Comparison of ENCODE assay signal across 8 cellular contexts in the genomic region with DNA sequence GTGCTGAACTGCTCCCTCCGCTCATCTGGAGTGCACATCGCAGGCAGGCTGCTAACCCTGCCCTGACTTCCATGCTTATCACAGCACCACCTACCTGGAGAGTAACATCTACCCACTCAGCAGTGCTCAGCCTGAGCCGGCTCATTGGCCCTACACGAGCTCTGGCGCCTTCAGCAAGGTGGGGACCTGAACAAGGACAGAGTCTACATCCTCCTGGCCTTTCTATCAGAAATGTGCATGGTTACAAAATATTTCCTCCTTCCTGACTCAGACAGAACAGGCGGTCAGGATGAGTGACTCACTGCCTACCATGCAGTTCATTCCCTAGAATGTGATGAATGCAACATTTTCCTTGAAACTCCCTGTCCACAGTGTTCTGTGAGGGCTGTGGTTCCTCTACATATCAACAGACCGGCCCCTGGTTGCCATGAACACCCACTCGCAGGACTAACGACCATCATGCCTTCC. TPM values are rescaled to one million over a fixed set of nuclear protein-coding genes. Genes with fewer than 3 reads are reported as not detected.
DNase-seq lines count a peak whose midpoint lies in the region; ATAC-seq and TF ChIP-seq lines count a peak whose summit lies in the region.

No MANE protein-coding gene starts in this region.

- peaks cover 0 to 24% (median 0%) of the 10 kb centered on the region in 3 donors for H3K4me1 ChIP-seq in gastroesophageal sphincter

- no peak for TF ChIP-seq CTCF in gastroesophageal sphincter (IDR thresholded peaks at IDR 0.05)
- no peak for TF ChIP-seq CTCF in nephron progenitor cell (IDR thresholded peaks at IDR 0.05)

- no peak overlapping the region for H3K4me3 ChIP-seq in gastroesophageal sphincter
- H3K4me3 ChIP-seq in skeletal muscle cell (ENCODE audit: low read depth, low read length), result no peak overlapping the region

- no peaks in the 10 kb centered on the region for H3K9me3 Mint-ChIP-seq in natural killer cell treated with Interleukin-12 subunit alpha and Interleukin-12 subunit beta and Interleukin-15 and Interleukin-18, amount 100 ng/mL, for 72 hours
- H3K9me3 Mint-ChIP-seq in nephron progenitor cell, result no peaks in the 10 kb centered on the region

- peak overlapping the region in 3 of 4 donors; percentile 36 to 56 (median 36) for H3K27ac ChIP-seq in gastroesophageal sphincter

- peak; percentile 72 for DNase-seq in GM04504 (ENCODE audit: low read depth)
- DNase-seq in skeletal muscle cell (ENCODE audit: low read depth), result peak; percentile 81
- no peak for DNase-seq in natural killer cell treated with Interleukin-12 subunit alpha and Interleukin-12 subunit beta and Interleukin-15 and Interleukin-18, amount 100 ng/mL, for 72 hours (ENCODE audit: low spot score)
- DNase-seq in NCI-H748 treated with DMSO at 0.1 percent for 48 hours (lab: John Stamatoyannopoulos, UW), result no peak
- DNase-seq in nephron progenitor cell, result no peak

- no peaks in the 10 kb centered on the region for H3K27me3 ChIP-seq in gastroesophageal sphincter

- H3K4me1 Mint-ChIP-seq in natural killer cell treated with Interleukin-12 subunit alpha and Interleukin-12 subunit beta and Interleukin-15 and Interleukin-18, amount 100 ng/mL, for 72 hours (ENCODE audit: low read depth in 2 of 2), result no peaks in the 10 kb centered on the region
- peaks cover 22% of the 10 kb centered on the region for H3K4me1 Mint-ChIP-seq in nephron progenitor cell

- H3K36me3 ChIP-seq in gastroesophageal sphincter, result peaks cover 0 to 41% of the 10 kb centered on the region in 2 donors

- H3K9me3 ChIP-seq in gastroesophageal sphincter, result no peaks in the 10 kb centered on the region

- TF ChIP-seq EP300 in gastroesophageal sphincter (IDR thresholded peaks at IDR 0.05), result no peak

- no peak for TF ChIP-seq POLR2A in gastroesophageal sphincter (IDR thresholded peaks at IDR 0.05)

- 11 to 33% methylated on average over 4 of the region's 9 CpGs for WGBS in gastroesophageal sphincter (ENCODE audit: low coverage in 1 of 2), 2 donors

- H3K27me3 Mint-ChIP-seq in natural killer cell treated with Interleukin-12 subunit alpha and Interleukin-12 subunit beta and Interleukin-15 and Interleukin-18, amount 100 ng/mL, for 72 hours, result peaks cover 0 to 7% of the 10 kb centered on the region in 2 donors
- H3K27me3 Mint-ChIP-seq in nephron progenitor cell (ENCODE audit: low read depth, poor library complexity), result peaks cover 11% of the 10 kb centered on the region

- H3K4me3 Mint-ChIP-seq in natural killer cell treated with Interleukin-12 subunit alpha and Interleukin-12 subunit beta and Interleukin-15 and Interleukin-18, amount 100 ng/mL, for 72 hours, result no peak overlapping the region
- no peak overlapping the region for H3K4me3 Mint-ChIP-seq in nephron progenitor cell

- H3K36me3 Mint-ChIP-seq in natural killer cell treated with Interleukin-12 subunit alpha and Interleukin-12 subunit beta and Interleukin-15 and Interleukin-18, amount 100 ng/mL, for 72 hours, result no peaks in the 10 kb centered on the region
- H3K36me3 Mint-ChIP-seq in nephron progenitor cell (ENCODE audit: low read depth), result no peaks in the 10 kb centered on the region

- no peak overlapping the region for H3K27ac Mint-ChIP-seq in natural killer cell treated with Interleukin-12 subunit alpha and Interleukin-12 subunit beta and Interleukin-15 and Interleukin-18, amount 100 ng/mL, for 72 hours
- H3K27ac Mint-ChIP-seq in nephron progenitor cell, result no peak overlapping the region

- ATAC-seq in SK-N-SH treated with all-trans-retinoic acid at 6 μM for 48 hours, result peak; percentile 94
- peak; percentile 82 for ATAC-seq in gastroesophageal sphincter
- ATAC-seq in HG03045 (IDR thresholded peaks at IDR 0.05; ENCODE audit: unreplicated experiment), result no peak
- ATAC-seq in natural killer cell treated with Interleukin-12 subunit alpha and Interleukin-12 subunit beta and Interleukin-15 and Interleukin-18, amount 100 ng/mL, for 72 hours, result no peak

TF ChIP-seq in SK-N-SH treated with all-trans-retinoic acid at 6 μM for 48 hours, 23 proteins besides CTCF, POLR2A, EP300 and RAD21:
- no peak for TF ChIP-seq ZNF565 (CRISPR knock-in tag; conservative IDR thresholded peaks at IDR 0.05; ENCODE audit: low read depth)
- TF ChIP-seq ISL1 (CRISPR knock-in tag; IDR thresholded peaks at IDR 0.05), result 0 out of 2 replicates have a peak, but pooled peaks have one; percentile 10
TF ChIP-seq in SK-N-SH treated with all-trans-retinoic acid at 6 μM for 48 hours: peak in this region for 1.

RNA-seq across cellular contexts. Expression of a gene that starts 53.1 kb away (rescaled TPM):
- total RNA-seq in gastroesophageal sphincter, result 100 to 1,000 TPM; 150 to 188 (median 175) TPM
- total RNA-seq in natural killer cell treated with Interleukin-12 subunit alpha and Interleukin-12 subunit beta and Interleukin-15 and Interleukin-18, amount 100 ng/mL, for 72 hours, result 100 to 1,000 TPM; 103 to 109 TPM

Comparison
In these comparisons a context has a peak if more than half of its experiments do, and no peak if none do; other contexts are left out.
1. DNase-seq: peak in GM04504 (single experiment) and skeletal muscle cell (single experiment); none in natural killer cell treated with Interleukin-12 subunit alpha and Interleukin-12 subunit beta and Interleukin-15 and Interleukin-18, amount 100 ng/mL, for 72 hours (single experiment), NCI-H748 treated with DMSO at 0.1 percent for 48 hours (single experiment) and nephron progenitor cell (single experiment).
2. ATAC-seq: peak in SK-N-SH treated with all-trans-retinoic acid at 6 μM for 48 hours (single experiment) and gastroesophageal sphincter (single experiment); none in HG03045 (single experiment) and natural killer cell treated with Interleukin-12 subunit alpha and Interleukin-12 subunit beta and Interleukin-15 and Interleukin-18, amount 100 ng/mL, for 72 hours (0 of 2).